Comparison of ENCODE assay signal across 7 cellular contexts in the genomic region with DNA sequence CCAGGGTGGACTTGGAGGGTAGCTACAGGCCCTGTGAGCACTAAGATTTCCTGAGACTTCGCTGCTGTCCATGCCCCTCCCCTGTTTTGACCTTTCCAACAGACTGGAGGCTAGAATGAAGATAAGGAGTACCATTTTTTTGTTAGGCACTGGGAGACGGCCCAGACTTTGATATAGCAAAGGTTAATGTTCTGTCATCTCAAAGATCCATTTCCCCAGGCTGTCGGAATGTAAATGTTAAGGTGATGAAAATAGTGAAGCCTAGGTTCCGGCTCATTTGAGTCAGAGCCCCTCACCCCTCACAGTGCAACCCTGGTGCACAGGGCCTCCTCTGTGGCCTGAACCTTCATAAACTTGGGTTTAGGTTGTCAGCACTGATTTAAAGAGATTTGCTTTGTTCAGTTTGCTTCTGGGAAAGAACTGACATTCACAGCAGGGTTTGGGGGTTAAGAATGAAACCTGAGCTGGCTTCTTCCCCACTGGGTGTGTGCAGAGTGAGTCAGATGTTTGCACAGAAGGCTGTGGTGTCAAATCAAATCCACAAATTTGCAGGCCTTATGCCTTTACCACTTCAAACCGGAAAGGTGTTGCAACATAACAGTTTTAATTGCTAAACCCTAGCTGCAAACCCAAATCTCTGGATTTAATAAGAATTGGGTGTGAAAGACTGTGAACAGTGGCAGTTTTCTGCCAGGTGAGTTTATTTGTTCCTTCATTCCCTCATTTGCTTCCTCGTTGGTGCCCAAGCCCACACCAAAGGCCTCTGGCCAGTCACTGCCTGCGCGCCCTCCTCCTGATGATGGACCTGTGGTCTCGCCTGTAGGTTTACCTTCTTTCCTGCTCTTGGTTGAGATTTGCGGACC. TPM values are rescaled to one million over a fixed set of nuclear protein-coding genes. Genes with fewer than 3 reads are reported as not detected.
DNase-seq lines count a peak whose midpoint lies in the region; ATAC-seq and TF ChIP-seq lines count a peak whose summit lies in the region.

No MANE protein-coding gene starts in this region.

- no peaks in the 10 kb centered on the region for H3K9me3 ChIP-seq in T-helper 17 cell (ENCODE audit: control insufficient read depth, low read length, poor library complexity, severe bottlenecking)
- H3K9me3 ChIP-seq in muscle layer of duodenum (ENCODE audit: control insufficient read depth in 1 of 2, low read length in 2 of 2): no peaks in the 10 kb centered on the region
- H3K9me3 ChIP-seq in aorta (ENCODE audit: control insufficient read depth, low read length): no peaks in the 10 kb centered on the region

- no peak overlapping the region for H3K4me3 ChIP-seq in muscle layer of duodenum (ENCODE audit: low read depth in 1 of 2, low read length in 2 of 2)
- H3K4me3 ChIP-seq in aorta (ENCODE audit: low read length in 2 of 2): no peak overlapping the region

- ATAC-seq in T-helper 17 cell (peak; percentile 79), aorta (ENCODE audit: low FRiP score) (peak; percentile 26)

- H3K4me1 ChIP-seq in muscle layer of duodenum (ENCODE audit: control insufficient read depth in 1 of 2, insufficient read depth in 2 of 2, low read length in 2 of 2) (peaks cover 0 to 9% of the 10 kb centered on the region in 2 donors), aorta (ENCODE audit: control insufficient read depth in 1 of 2, insufficient read depth in 2 of 2, low read length in 2 of 2) (no peaks in the 10 kb centered on the region)

- peaks cover 11% of the 10 kb centered on the region for H3K4me1 Mint-ChIP-seq in T-helper 17 cell

- peak; percentile 44 for DNase-seq in GM10248 (ENCODE audit: extremely low spot score)
- DNase-seq in NCI-H1105 (lab: John Stamatoyannopoulos, UW): peak; percentile 1
- DNase-seq in T-helper 17 cell: no peak
- peak; percentile 63 for DNase-seq in dedifferentiated amniotic fluid mesenchymal stem cell (ENCODE audit: extremely low spot score)
- DNase-seq in aorta: no peak
- no peak for DNase-seq in NCI-H187 treated with DMSO at 0.1 percent for 48 hours (lab: John Stamatoyannopoulos, UW)

- no peaks in the 10 kb centered on the region for H3K36me3 ChIP-seq in muscle layer of duodenum (ENCODE audit: control insufficient read depth in 1 of 2, insufficient read depth in 2 of 2, low read length in 2 of 2)
- no peaks in the 10 kb centered on the region for H3K36me3 ChIP-seq in aorta (ENCODE audit: control insufficient read depth in 1 of 2, insufficient read depth in 2 of 2, low read length in 1 of 2)

- CTCF ChIA-PET in GM10248 (lab: Yijun Ruan, JAX): interaction anchor here (0.7 to 5.6 kb wide), 5 partner anchors 8 to 162 kb away, joined by 3 to 28 read pairs (median 3); a partner anchor contains a TSS

- H3K27ac ChIP-seq in muscle layer of duodenum (ENCODE audit: low read length) (peak overlapping the region; percentile 29), aorta (ENCODE audit: low read depth in 1 of 2, low read length in 2 of 2) (no peak overlapping the region)

- no peaks in the 10 kb centered on the region for H3K27me3 Mint-ChIP-seq in T-helper 17 cell

- WGBS in aorta, 2 donors: 64 to 66% methylated on average over 10 of the region's 10 CpGs

- no peaks in the 10 kb centered on the region for H3K27me3 ChIP-seq in muscle layer of duodenum (ENCODE audit: low read depth, low read length)
- H3K27me3 ChIP-seq in aorta (ENCODE audit: control insufficient read depth in 1 of 2, insufficient read depth in 2 of 2, low read length in 1 of 2): no peaks in the 10 kb centered on the region

- POLR2A ChIA-PET in GM10248 (lab: Yijun Ruan, JAX): no interaction called here

- intact Hi-C loops in aorta (cut with DNase I): no loop called here

- no peaks in the 10 kb centered on the region for H3K36me3 Mint-ChIP-seq in T-helper 17 cell (ENCODE audit: low read depth)

- peak overlapping the region; percentile 79 for H3K27ac Mint-ChIP-seq in T-helper 17 cell

- H3K4me3 Mint-ChIP-seq in T-helper 17 cell: peak overlapping the region; percentile 39

- TF ChIP-seq CTCF in GM10248 (IDR thresholded peaks at IDR 0.05; ENCODE audit: control extremely low read depth, extremely low read depth, low read depth, missing control alignments): no peak

RNA-seq across cellular contexts. Expression of a gene that starts 20.6 kb away (rescaled TPM):
- total RNA-seq in T-helper 17 cell (1 to 10 TPM; 7.0 to 8.4 TPM), aorta (10 to 100 TPM in 1 of 2 donors, 1 to 10 TPM in 1; 7.9 to 12.8 TPM)
- polyA plus RNA-seq in aorta: 10 to 100 TPM in 1 of 2 donors, 1 to 10 TPM in 1; 5.9 to 16.5 TPM

RNA-seq across cellular contexts. Expression of a gene that starts 37.6 kb away (rescaled TPM):
- total RNA-seq in T-helper 17 cell: 10 to 100 TPM; 25.6 to 29.9 TPM
- total RNA-seq in aorta: 10 to 100 TPM; 49.0 to 49.9 TPM
- polyA plus RNA-seq in aorta: 10 to 100 TPM; 68.4 to 72.7 TPM

Comparison
In these comparisons a context has a peak if more than half of its experiments do, and no peak if none do; other contexts are left out.
1. DNase-seq: peak in GM10248 (single experiment), NCI-H1105 (single experiment) and dedifferentiated amniotic fluid mesenchymal stem cell (single experiment); none in T-helper 17 cell (0 of 3), aorta (0 of 2) and NCI-H187 treated with DMSO at 0.1 percent for 48 hours (single experiment).